Comparison of ENCODE assay signal across 6 cellular contexts in the genomic region with DNA sequence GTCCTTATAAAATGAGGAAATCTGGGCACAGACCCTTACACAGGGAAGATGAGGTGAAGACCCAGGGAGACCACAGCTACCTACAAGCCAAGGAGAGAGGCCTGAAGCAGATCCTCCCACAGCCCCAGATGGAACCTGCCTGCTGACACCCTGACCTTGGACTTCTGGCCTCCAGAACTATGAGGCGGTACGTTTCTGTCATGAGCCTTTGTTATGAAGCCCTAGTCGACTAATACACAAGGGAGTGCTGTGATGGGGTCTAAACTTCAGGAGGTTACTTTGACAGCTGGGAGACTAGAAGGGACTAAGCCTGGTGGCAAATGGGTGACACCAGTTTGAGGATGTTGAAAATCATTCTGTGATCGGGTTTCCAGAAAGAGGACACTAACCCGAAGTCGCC.
"Had no signal": no experiment of that assay in that cellular context is flagged by ENCODE, and none has a peak within 500 bp of the region (broad histone marks: within the 10 kb centered on the region; RNA-seq: fewer than 3 reads in every experiment).

No MANE protein-coding gene starts in this region.

- H3K9me3 Mint-ChIP-seq: GM23338, HFFc6, IgD-negative memory B cell had no signal

- H3K4me2 ChIP-seq: GM23338 had no signal

- H3K9me3 ChIP-seq: HAP-1 had no signal

- H3K4me1 ChIP-seq: HAP-1 had no signal

- H3K4me3 Mint-ChIP-seq: GM23338, HFFc6, IgD-negative memory B cell had no signal

- DNase-seq: HFFc6, KG1 had no signal

- H3K27me3 Mint-ChIP-seq: IgD-negative memory B cell had no signal

- H2AFZ ChIP-seq: GM23338 had no signal

- H3K4me3 ChIP-seq: GM23338, HAP-1 had no signal

- ATAC-seq: HCT116 had no signal

- H3K27ac Mint-ChIP-seq: GM23338, HFFc6 had no signal
